ENCODE assay signal across 8 cellular contexts in genomic region chr5:56815657-56816545, GRCh38. TPM values are rescaled to one million over a fixed set of nuclear protein-coding genes. Genes with fewer than 3 reads are reported as not detected.
DNase-seq lines count a peak whose midpoint lies in the region; ATAC-seq and TF ChIP-seq lines count a peak whose summit lies in the region.

No MANE protein-coding gene starts in this region.

- H3K9me3 Mint-ChIP-seq in activated naive CD8-positive, alpha-beta T cell treated with anti-CD3 and anti-CD28 coated beads, Interleukin-2, amount 10 ng/mL, durations not matched to agents 7 days and 5 days, result no peaks in the 10 kb centered on the region

- H3K27me3 Mint-ChIP-seq in activated naive CD8-positive, alpha-beta T cell treated with anti-CD3 and anti-CD28 coated beads, Interleukin-2, amount 10 ng/mL, durations not matched to agents 7 days and 5 days, result peaks cover 8% of the 10 kb centered on the region

- peak; percentile 29 for ATAC-seq in GM18868 (IDR thresholded peaks at IDR 0.05; ENCODE audit: unreplicated experiment)
- peak; percentile 33 for ATAC-seq in HG03064 (IDR thresholded peaks at IDR 0.05; ENCODE audit: low read depth, unreplicated experiment)
- peak; percentile 27 for ATAC-seq in activated naive CD8-positive, alpha-beta T cell treated with anti-CD3 and anti-CD28 coated beads, Interleukin-2, amount 10 ng/mL, durations not matched to agents 7 days and 5 days (ENCODE audit: low read depth)
- ATAC-seq in left ventricle myocardium superior, result peak; percentile 44

- peaks cover 7% of the 10 kb centered on the region for H3K36me3 Mint-ChIP-seq in activated naive CD8-positive, alpha-beta T cell treated with anti-CD3 and anti-CD28 coated beads, Interleukin-2, amount 10 ng/mL, durations not matched to agents 7 days and 5 days

- H3K4me1 Mint-ChIP-seq in activated naive CD8-positive, alpha-beta T cell treated with anti-CD3 and anti-CD28 coated beads, Interleukin-2, amount 10 ng/mL, durations not matched to agents 7 days and 5 days, result peaks cover 27% of the 10 kb centered on the region

- TF ChIP-seq CTCF in retinal pigment epithelial cell (conservative IDR thresholded peaks at IDR 0.05; ENCODE audit: low read depth, low read length), result no peak

- peak overlapping the region; percentile 95 for H3K4me3 Mint-ChIP-seq in activated naive CD8-positive, alpha-beta T cell treated with anti-CD3 and anti-CD28 coated beads, Interleukin-2, amount 10 ng/mL, durations not matched to agents 7 days and 5 days

- POLR2A ChIA-PET in activated naive CD8-positive, alpha-beta T cell treated with anti-CD3 and anti-CD28 coated beads, Interleukin-2, amount 10 ng/mL, durations not matched to agents 7 days and 5 days (lab: Charles Lee), result interaction anchor here (0.9 to 2.4 kb wide), 5 partner anchors 79 to 488 kb away, joined by 3 to 9 read pairs (median 6); no protein-coding TSS in a partner anchor

- peak overlapping the region; percentile 89 for H3K27ac Mint-ChIP-seq in activated naive CD8-positive, alpha-beta T cell treated with anti-CD3 and anti-CD28 coated beads, Interleukin-2, amount 10 ng/mL, durations not matched to agents 7 days and 5 days

- peak overlapping the region; percentile 65 for H3K4me3 ChIP-seq in retinal pigment epithelial cell (ENCODE audit: low read length)

- DNase-seq in A172 (ENCODE audit: low spot score) (peak; percentile 33), RKO (ENCODE audit: low spot score) (peak; percentile 53), left ventricle myocardium superior (peak; percentile 45), retinal pigment epithelial cell (ENCODE audit: low read depth) (no peak), GDM1 (lab: John Stamatoyannopoulos, UW) (no peak)
- DNase-seq in activated naive CD8-positive, alpha-beta T cell treated with anti-CD3 and anti-CD28 coated beads, Interleukin-2, amount 10 ng/mL, durations not matched to agents 7 days and 5 days, result peak; percentile 71

- intact Hi-C loops in left ventricle myocardium superior (cut with micrococcal nuclease), result no loop called here

RNA-seq across cellular contexts. Expression of gene MAP3K1, which starts 0.6 kb away (rescaled TPM):
- total RNA-seq in A172 (2014; rRNA removed; shearing (Covaris generic)), result 14.5 and 18.4 TPM in 2 replicates
- 10 to 100 TPM; 33.4 to 35.9 TPM for total RNA-seq in activated naive CD8-positive, alpha-beta T cell treated with anti-CD3 and anti-CD28 coated beads, Interleukin-2, amount 10 ng/mL, durations not matched to agents 7 days and 5 days
- 6.5 TPM for total RNA-seq in left ventricle myocardium superior

Comparison
In these comparisons a context has a peak if more than half of its experiments do, and no peak if none do; other contexts are left out.
1. DNase-seq: peak in A172 (single experiment), RKO (single experiment), activated naive CD8-positive, alpha-beta T cell treated with anti-CD3 and anti-CD28 coated beads, Interleukin-2, amount 10 ng/mL, durations not matched to agents 7 days and 5 days (single experiment) and left ventricle myocardium superior (single experiment); none in retinal pigment epithelial cell (single experiment) and GDM1 (single experiment).
2. Peak in every context shown above with its lines, with median percentiles within 50 percentile points of each other: ATAC-seq.